Comparison of ENCODE assay signal across 25 cellular contexts in the genomic region with DNA sequence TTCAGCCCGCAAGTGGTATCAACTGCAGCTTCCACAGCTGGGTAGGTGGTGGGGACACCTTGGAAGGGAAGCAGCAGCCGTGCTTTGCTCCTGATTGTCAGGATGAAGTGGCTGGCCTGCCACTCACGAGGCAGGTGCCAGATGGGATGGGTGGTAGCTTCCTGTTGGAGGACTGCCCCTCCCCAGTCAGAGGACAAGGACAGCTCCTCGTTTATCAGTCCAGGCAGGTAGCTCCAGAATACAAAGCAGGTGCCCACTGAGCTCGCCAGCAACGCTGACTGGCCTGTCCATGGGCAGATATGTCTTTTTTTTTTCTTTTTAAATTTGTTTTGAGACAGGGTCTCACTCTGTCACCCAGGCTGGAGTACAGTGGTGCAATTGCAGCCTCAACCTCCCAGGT.
"Had no signal": no experiment of that assay in that cellular context is flagged by ENCODE, and none has a peak within 500 bp of the region (broad histone marks: within the 10 kb centered on the region; RNA-seq: fewer than 3 reads in every experiment).

No MANE protein-coding gene starts in this region.

- FAIRE-seq: astrocyte, colon had no signal

- H3K4me2 ChIP-seq: KMS-11 had no signal

- H3K9me3 ChIP-seq: adrenal gland, body of pancreas, breast epithelium, SJCRH30 had no signal

- H3K27ac ChIP-seq: adrenal gland, body of pancreas, breast epithelium, KMS-11, SJCRH30, SK-N-MC had no signal

- DNase-seq: activated CD4-positive, alpha-beta T cell treated with anti-CD3 and anti-CD28 coated beads, Interleukin-2, amount 10 ng/mL, durations not matched to agents 24 days and 14 days; activated CD4-positive, alpha-beta T cell treated with anti-CD3 and anti-CD28 coated beads, Interleukin-2, amount 50 U/mL, for 4 hours; activated CD8-positive, alpha-beta T cell treated with anti-CD3 and anti-CD28 coated beads, Interleukin-2, amount 10 ng/mL, durations not matched to agents 7 days and 5 days; activated gamma-delta T cell; activated naive CD4-positive, alpha-beta T cell treated with Interleukin-2 at 50 U/mL for 16 hours; activated T-cell treated with anti-CD3 and anti-CD28 coated beads, Interleukin-2, amount 50 U/mL, for 24 hours; adrenal gland; body of pancreas; cerebellar nuclear complex; MM.1S; NCI-H1092 treated with DMSO at 0.1 percent for 48 hours; NCI-H1417; NCI-H187 treated with DMSO at 0.1 percent for 48 hours; NCI-H226; NCI-H446 treated with DMSO at 0.1 percent for 48 hours; NCI-H526; NCI-H774; SHP77; SJCRH30; T1000 had no signal

- H3K9ac ChIP-seq: KMS-11 had no signal

- H3K36me3 ChIP-seq: adrenal gland, breast epithelium, SJCRH30 had no signal

- H3K27me3 ChIP-seq: adrenal gland, body of pancreas, breast epithelium, SJCRH30 had no signal

- H3K4me3 ChIP-seq: adrenal gland, body of pancreas, breast epithelium, SJCRH30, SK-N-MC had no signal

- H3K4me1 ChIP-seq: adrenal gland, body of pancreas, breast epithelium, SJCRH30 had no signal
